In the genomic region with DNA sequence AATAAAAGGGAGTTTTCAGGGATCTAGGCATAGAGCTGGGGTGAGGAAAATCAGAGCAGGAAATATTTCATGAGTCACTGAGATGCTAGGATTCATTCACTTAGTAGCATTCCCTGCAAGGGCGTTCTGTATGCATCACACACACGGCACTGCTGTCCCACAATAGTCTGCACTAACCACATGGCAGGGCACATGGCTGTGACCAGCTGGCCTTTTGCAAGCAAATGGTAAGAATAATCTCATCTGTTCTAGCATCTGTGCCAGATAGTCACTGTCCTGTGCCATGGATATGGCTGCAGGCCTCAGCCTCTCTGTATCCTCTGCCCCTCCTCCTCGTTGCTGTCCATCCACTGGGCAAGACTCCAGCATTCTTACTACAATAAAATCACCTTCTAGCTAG, we compare ENCODE assay signal across 1 cellular context.
A peak's percentile ranks its signal among the peaks of the same experiment; 100 is the strongest.
TF ChIP-seq lines count a peak whose summit lies in the region.

No MANE protein-coding gene starts in this region.

TF ChIP-seq in SK-N-SH, 30 proteins besides CTCF, POLR2A, EP300 and RAD21 (continued from another document):
- TF ChIP-seq, protein P1, sequence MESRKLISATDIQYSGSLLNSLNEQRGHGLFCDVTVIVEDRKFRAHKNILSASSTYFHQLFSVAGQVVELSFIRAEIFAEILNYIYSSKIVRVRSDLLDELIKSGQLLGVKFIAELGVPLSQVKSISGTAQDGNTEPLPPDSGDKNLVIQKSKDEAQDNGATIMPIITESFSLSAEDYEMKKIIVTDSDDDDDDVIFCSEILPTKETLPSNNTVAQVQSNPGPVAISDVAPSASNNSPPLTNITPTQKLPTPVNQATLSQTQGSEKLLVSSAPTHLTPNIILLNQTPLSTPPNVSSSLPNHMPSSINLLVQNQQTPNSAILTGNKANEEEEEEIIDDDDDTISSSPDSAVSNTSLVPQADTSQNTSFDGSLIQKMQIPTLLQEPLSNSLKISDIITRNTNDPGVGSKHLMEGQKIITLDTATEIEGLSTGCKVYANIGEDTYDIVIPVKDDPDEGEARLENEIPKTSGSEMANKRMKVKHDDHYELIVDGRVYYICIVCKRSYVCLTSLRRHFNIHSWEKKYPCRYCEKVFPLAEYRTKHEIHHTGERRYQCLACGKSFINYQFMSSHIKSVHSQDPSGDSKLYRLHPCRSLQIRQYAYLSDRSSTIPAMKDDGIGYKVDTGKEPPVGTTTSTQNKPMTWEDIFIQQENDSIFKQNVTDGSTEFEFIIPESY (IDR thresholded peaks at IDR 0.05; ENCODE audit: borderline replicate concordance, low read depth) = no peak
- TF ChIP-seq MXI1 (IDR thresholded peaks at IDR 0.05; ENCODE audit: low read depth, low read length) (peak; percentile 93), GATA2 (CRISPR knock-in tag; IDR thresholded peaks at IDR 0.05) (peak; percentile 62), RCOR1 (IDR thresholded peaks at IDR 0.05; ENCODE audit: low read length) (no peak), TAF1 (IDR thresholded peaks at IDR 0.05; ENCODE audit: borderline replicate concordance, low read depth, low read length) (no peak), TCF12 (IDR thresholded peaks at IDR 0.05) (peak; percentile 70), CHD2 (IDR thresholded peaks at IDR 0.05; ENCODE audit: low read length, partially characterized antibody) (peak; percentile 46), RFX5 (IDR thresholded peaks at IDR 0.05; ENCODE audit: low read length) (no peak), ELF1 (IDR thresholded peaks at IDR 0.05) (no peak), MEF2A (IDR thresholded peaks at IDR 0.05; ENCODE audit: borderline replicate concordance, low read depth) (no peak)
- TF ChIP-seq, protein P2, sequence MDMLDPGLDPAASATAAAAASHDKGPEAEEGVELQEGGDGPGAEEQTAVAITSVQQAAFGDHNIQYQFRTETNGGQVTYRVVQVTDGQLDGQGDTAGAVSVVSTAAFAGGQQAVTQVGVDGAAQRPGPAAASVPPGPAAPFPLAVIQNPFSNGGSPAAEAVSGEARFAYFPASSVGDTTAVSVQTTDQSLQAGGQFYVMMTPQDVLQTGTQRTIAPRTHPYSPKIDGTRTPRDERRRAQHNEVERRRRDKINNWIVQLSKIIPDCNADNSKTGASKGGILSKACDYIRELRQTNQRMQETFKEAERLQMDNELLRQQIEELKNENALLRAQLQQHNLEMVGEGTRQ (IDR thresholded peaks at IDR 0.05; ENCODE audit: borderline replicate concordance, low read depth, low read length) = no peak
- TF ChIP-seq, protein P3, sequence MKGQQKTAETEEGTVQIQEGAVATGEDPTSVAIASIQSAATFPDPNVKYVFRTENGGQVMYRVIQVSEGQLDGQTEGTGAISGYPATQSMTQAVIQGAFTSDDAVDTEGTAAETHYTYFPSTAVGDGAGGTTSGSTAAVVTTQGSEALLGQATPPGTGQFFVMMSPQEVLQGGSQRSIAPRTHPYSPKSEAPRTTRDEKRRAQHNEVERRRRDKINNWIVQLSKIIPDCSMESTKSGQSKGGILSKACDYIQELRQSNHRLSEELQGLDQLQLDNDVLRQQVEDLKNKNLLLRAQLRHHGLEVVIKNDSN (IDR thresholded peaks at IDR 0.05; ENCODE audit: borderline replicate concordance, low read depth) = peak; percentile 15; the same call in 1 of the 2 replicates
